1 cellular context compared by ENCODE assay signal in genomic region chrX:153925739-153926593, GRCh38.
TF ChIP-seq lines count a peak whose summit lies in the region.

ARHGAP4 (minus strand) TSS chrX:153926264; CDS start chrX:153926202, 62 bp downstream.

TF ChIP-seq in K562, 482 proteins besides CTCF, POLR2A, EP300 and RAD21 (continued from another document and continues in another):
- TF ChIP-seq MTA2 (IDR thresholded peaks at IDR 0.05; ENCODE audit: low read depth) (no peak), CREB1 (IDR thresholded peaks at IDR 0.05) (peak; percentile 3; the same call in 1 of the 2 replicates), CREB1 (CRISPR knock-in tag; IDR thresholded peaks at IDR 0.05) (no peak), MBD1 (CRISPR knock-in tag; IDR thresholded peaks at IDR 0.05) (no peak), PHF21A (IDR thresholded peaks at IDR 0.05; ENCODE audit: borderline replicate concordance, low read depth) (no peak), CAMTA2 (CRISPR knock-in tag; conservative IDR thresholded peaks at IDR 0.05) (no peak), HDAC6 (IDR thresholded peaks at IDR 0.05; ENCODE audit: low read depth, low read length) (no peak), MCM3 (IDR thresholded peaks at IDR 0.05) (no peak), NUFIP1 (IDR thresholded peaks at IDR 0.05; ENCODE audit: partially characterized antibody) (no peak), CREM (IDR thresholded peaks at IDR 0.05; ENCODE audit: low read depth) (peak; percentile 33; the same call in 1 of the 2 replicates), ATF3 (IDR thresholded peaks at IDR 0.05) (no peak), ATF3 (CRISPR knock-in tag; conservative IDR thresholded peaks at IDR 0.05) (no peak), ZNF445 (CRISPR knock-in tag; IDR thresholded peaks at IDR 0.05; ENCODE audit: low read depth) (no peak), NR4A1 (CRISPR knock-in tag; IDR thresholded peaks at IDR 0.05) (0 out of 2 replicates have a peak, but pooled peaks have one; percentile 56), NR4A1 (tag; IDR thresholded peaks at IDR 0.05) (peak; percentile 44; the same call in 1 of the 2 replicates), CC2D1A (IDR thresholded peaks at IDR 0.05) (no peak), TSC22D4 (tag; IDR thresholded peaks at IDR 0.05) (no peak), MECOM (CRISPR knock-in tag; IDR thresholded peaks at IDR 0.05) (no peak), CHD1 (IDR thresholded peaks at IDR 0.05; ENCODE audit: low read length) (no peak), ARID2 (IDR thresholded peaks at IDR 0.05) (no peak), CHD7 (IDR thresholded peaks at IDR 0.05; ENCODE audit: low read depth, low read length) (no peak), ZKSCAN1 (IDR thresholded peaks at IDR 0.05; ENCODE audit: low read depth, low read length) (no peak), ZNF197 (CRISPR knock-in tag; IDR thresholded peaks at IDR 0.05; ENCODE audit: low read depth) (0 out of 2 replicates have a peak, but pooled peaks have one; percentile 54), FIP1L1 (IDR thresholded peaks at IDR 0.05; ENCODE audit: low read depth, low read length, poor library complexity, severe bottlenecking) (peak; percentile 98), PTRF (tag; IDR thresholded peaks at IDR 0.05) (no peak), ARHGAP35 (IDR thresholded peaks at IDR 0.05; ENCODE audit: partially characterized antibody) (peak; percentile 74), DEAF1 (CRISPR knock-in tag; IDR thresholded peaks at IDR 0.05) (no peak), ZBED1 (IDR thresholded peaks at IDR 0.05) (peak; percentile 95), HNRNPLL (IDR thresholded peaks at IDR 0.05; ENCODE audit: low read depth, low read length, poor library complexity, severe bottlenecking) (peak; percentile 50), SIN3B (IDR thresholded peaks at IDR 0.05; ENCODE audit: low read depth) (peak; percentile 33; the same call in 1 of the 2 replicates), ZBTB7A (IDR thresholded peaks at IDR 0.05; ENCODE audit: borderline replicate concordance, control insufficient read depth, low read depth, low read length) (peak; percentile 51; the same call in 1 of the 2 replicates), POLR2AphosphoS5 (IDR thresholded peaks at IDR 0.05; ENCODE audit: control insufficient read depth, insufficient read depth, low read depth, low read length) (peak; percentile 99), ELF2 (CRISPR knock-in tag; IDR thresholded peaks at IDR 0.05) (no peak), ZNF57 (CRISPR knock-in tag; IDR thresholded peaks at IDR 0.05) (0 out of 2 replicates have a peak, but pooled peaks have one; percentile 63), KDM1A (IDR thresholded peaks at IDR 0.05) (no peak), IFI16 (CRISPR knock-in tag; IDR thresholded peaks at IDR 0.05) (no peak), NFIC (IDR thresholded peaks at IDR 0.05) (peak; percentile 69), TAL1 (IDR thresholded peaks at IDR 0.05) (no peak), OTX1 (CRISPR knock-in tag; IDR thresholded peaks at IDR 0.05) (peak; percentile 76; the same call in 1 of the 2 replicates), ZNF384 (IDR thresholded peaks at IDR 0.05; ENCODE audit: low read depth, low read length) (no peak), CCAR2 (IDR thresholded peaks at IDR 0.05; ENCODE audit: low read depth, low read length) (no peak), NEUROD1 (IDR thresholded peaks at IDR 0.05; ENCODE audit: borderline replicate concordance, low read depth, low read length, partially characterized antibody) (no peak), YY1 (IDR thresholded peaks at IDR 0.05; ENCODE audit: borderline replicate concordance in 1 of 3, control insufficient read depth in 1 of 3, extremely low read depth in 1 of 3, insufficient read depth in 3 of 3, insufficient read length in 1 of 3, insufficient replicate concordance in 2 of 3, low read depth in 1 of 3, low read length in 2 of 3) (peak in 2 of 3 experiments; percentile 76 to 87), MYNN (IDR thresholded peaks at IDR 0.05) (no peak), MYNN (CRISPR knock-in tag; IDR thresholded peaks at IDR 0.05) (no peak), REST (CRISPR knock-in tag; IDR thresholded peaks at IDR 0.05; ENCODE audit: low read depth) (0 out of 2 replicates have a peak, but pooled peaks have one; percentile 64), HNRNPK (IDR thresholded peaks at IDR 0.05; ENCODE audit: low read depth, low read length, poor library complexity, severe bottlenecking) (no peak), CBX5 (IDR thresholded peaks at IDR 0.05; ENCODE audit: borderline replicate concordance, low read depth) (no peak), FOXJ3 (CRISPR knock-in tag; IDR thresholded peaks at IDR 0.05) (no peak), GABPB1 (CRISPR knock-in tag; IDR thresholded peaks at IDR 0.05) (no peak; the same call in none of the 2 replicates), TCF7L2 (IDR thresholded peaks at IDR 0.05; ENCODE audit: low read depth, low read length) (no peak), CBFB (CRISPR knock-in tag; IDR thresholded peaks at IDR 0.05) (no peak), GATA2 (CRISPR knock-in tag; IDR thresholded peaks at IDR 0.05) (no peak)
